ENCODE assay signal across 19 cellular contexts in genomic region chr11:30560345-30561106, GRCh38. TPM values are rescaled to one million over a fixed set of nuclear protein-coding genes. Genes with fewer than 3 reads are reported as not detected.
DNase-seq lines count a peak whose midpoint lies in the region; ATAC-seq and TF ChIP-seq lines count a peak whose summit lies in the region.
"Had no signal": no experiment of that assay in that cellular context is flagged by ENCODE, and none has a peak within 500 bp of the region (broad histone marks: within the 10 kb centered on the region; RNA-seq: fewer than 3 reads in every experiment).

No MANE protein-coding gene starts in this region.

- TF ChIP-seq EP300 in sigmoid colon (IDR thresholded peaks at IDR 0.05) = no peak

- ATAC-seq in right cardiac atrium = no peak
- no peak for ATAC-seq in activated CD4-positive, alpha-beta T cell treated with anti-CD3 and anti-CD28 coated beads for 36 hours
- no peak for ATAC-seq in GM19467 (IDR thresholded peaks at IDR 0.05; ENCODE audit: unreplicated experiment)

- peaks cover 2% of the 10 kb centered on the region for H3K27me3 Mint-ChIP-seq in activated CD4-positive, alpha-beta T cell treated with anti-CD3 and anti-CD28 coated beads for 36 hours

- TF ChIP-seq POLR2A in sigmoid colon (IDR thresholded peaks at IDR 0.05) = no peak

- intact Hi-C loops in right cardiac atrium (cut with DNase I) = no loop called here
- intact Hi-C loops in sigmoid colon (cut with DNase I) = no loop called here
- intact Hi-C loops in activated CD4-positive, alpha-beta T cell treated with anti-CD3 and anti-CD28 coated beads for 36 hours (cut with DNase I, micrococcal nuclease) = no loop called here

- no peaks in the 10 kb centered on the region for H3K4me1 Mint-ChIP-seq in activated CD4-positive, alpha-beta T cell treated with anti-CD3 and anti-CD28 coated beads for 36 hours
- H3K4me1 Mint-ChIP-seq: activated naive CD4-positive, alpha-beta T cell treated with anti-CD3 and anti-CD28 coated beads, Interleukin-2, amount 50 U/mL, for 24 hours had no signal

- H3K9ac ChIP-seq in HUES48 (ENCODE audit: low read depth, low read length) = peak overlapping the region; percentile 55

- TF ChIP-seq CTCF in sigmoid colon (IDR thresholded peaks at IDR 0.05) (no peak), RWPE1 (conservative IDR thresholded peaks at IDR 0.05; ENCODE audit: low read depth) (no peak)

- H3K9me3 ChIP-seq in HUES48 (ENCODE audit: control insufficient read depth, insufficient read depth, low read length) (peaks cover 11% of the 10 kb centered on the region; the same call in 1 of the 2 replicates), right cardiac atrium (ENCODE audit: control insufficient read depth, low read length) (no peaks in the 10 kb centered on the region), sigmoid colon (no peaks in the 10 kb centered on the region)

- H3K27me3 ChIP-seq in HUES48 (ENCODE audit: control insufficient read depth, insufficient read depth, low read length) (no peaks in the 10 kb centered on the region), right cardiac atrium (ENCODE audit: control insufficient read depth, insufficient read depth) (no peaks in the 10 kb centered on the region), sigmoid colon (no peaks in the 10 kb centered on the region)

- no peaks in the 10 kb centered on the region for H3K36me3 Mint-ChIP-seq in activated CD4-positive, alpha-beta T cell treated with anti-CD3 and anti-CD28 coated beads for 36 hours (ENCODE audit: low read depth)
- H3K36me3 Mint-ChIP-seq: activated naive CD4-positive, alpha-beta T cell treated with anti-CD3 and anti-CD28 coated beads, Interleukin-2, amount 50 U/mL, for 24 hours had no signal

- peak overlapping the region; percentile 95 for H3K27ac ChIP-seq in HUES48 (ENCODE audit: low read depth, low read length)
- H3K27ac ChIP-seq in right cardiac atrium (ENCODE audit: low read length) = no peak overlapping the region
- peak overlapping the region in 2 of 4 donors; percentile 38 to 58 for H3K27ac ChIP-seq in sigmoid colon
- H3K27ac ChIP-seq in RWPE1 = no peak overlapping the region

- no peak overlapping the region for H3K27ac Mint-ChIP-seq in activated CD4-positive, alpha-beta T cell treated with anti-CD3 and anti-CD28 coated beads for 36 hours
- H3K27ac Mint-ChIP-seq: activated naive CD4-positive, alpha-beta T cell treated with anti-CD3 and anti-CD28 coated beads, Interleukin-2, amount 50 U/mL, for 24 hours had no signal

- peak overlapping the region; percentile 48 for H3K4me3 ChIP-seq in HUES48 (ENCODE audit: low read depth, low read length)
- H3K4me3 ChIP-seq in right cardiac atrium (ENCODE audit: low read length) = peak overlapping the region; percentile 41
- H3K4me3 ChIP-seq in sigmoid colon = peak overlapping the region in 3 of 4 donors; percentile 2 to 24 (median 23)

- no peak overlapping the region for H3K4me3 Mint-ChIP-seq in activated CD4-positive, alpha-beta T cell treated with anti-CD3 and anti-CD28 coated beads for 36 hours
- H3K4me3 Mint-ChIP-seq: activated naive CD4-positive, alpha-beta T cell treated with anti-CD3 and anti-CD28 coated beads, Interleukin-2, amount 50 U/mL, for 24 hours had no signal

- H3K36me3 ChIP-seq in HUES48 (ENCODE audit: control insufficient read depth, insufficient read depth, low read length) (0 out of 2 replicates have a peak, but pooled peaks cover 2% of the 10 kb centered on the region), sigmoid colon (no peaks in the 10 kb centered on the region)

- H3K4me1 ChIP-seq in HUES48 (ENCODE audit: control insufficient read depth, insufficient read depth, low read length) (peaks cover 48% of the 10 kb centered on the region), right cardiac atrium (ENCODE audit: control insufficient read depth, insufficient read depth, low read length) (no peaks in the 10 kb centered on the region), sigmoid colon (peaks cover 0 to 15% (median 8%) of the 10 kb centered on the region in 4 donors)

- peak; percentile 23 for DNase-seq in astrocyte of the hippocampus (ENCODE audit: low read depth, low spot score)
- no peak for DNase-seq in right cardiac atrium
- DNase-seq in sigmoid colon = no peak
- no peak for DNase-seq in activated T-cell treated with anti-CD3 and anti-CD28 coated beads for 4 hours
- no peak for DNase-seq in RWPE1 (ENCODE audit: low spot score)
- DNase-seq in activated CD4-positive, alpha-beta T cell treated with anti-CD3 and anti-CD28 coated beads for 36 hours = no peak
- DNase-seq: activated CD8-positive, alpha-beta memory T cell treated with anti-CD3 and anti-CD28 coated beads, Interleukin-2, amount 50 U/mL, for 4 hours; central memory CD4-positive, alpha-beta T cell; GDM1; KBM-7; NCI-H1105; NCI-H2171; SHP77 treated with DMSO at 0.1 percent for 48 hours had no signal

- no peaks in the 10 kb centered on the region for H3K9me3 Mint-ChIP-seq in activated CD4-positive, alpha-beta T cell treated with anti-CD3 and anti-CD28 coated beads for 36 hours (ENCODE audit: low read depth)
- H3K9me3 Mint-ChIP-seq: activated naive CD4-positive, alpha-beta T cell treated with anti-CD3 and anti-CD28 coated beads, Interleukin-2, amount 50 U/mL, for 24 hours had no signal

- POLR2A ChIA-PET in RWPE1 (lab: Yijun Ruan, JAX; ENCODE audit: low non-redundant PET) = no interaction called here
- POLR2A ChIA-PET in activated CD4-positive, alpha-beta T cell treated with anti-CD3 and anti-CD28 coated beads for 36 hours (lab: Charles Lee) = no interaction called here

- WGBS in right cardiac atrium = 39% methylated on average over 7 of the region's 7 CpGs
- WGBS in sigmoid colon, 2 donors = 53 to 67% methylated on average over 7 of the region's 7 CpGs

- CTCF ChIA-PET in RWPE1 (lab: Yijun Ruan, JAX) = interaction anchor here (0.6 to 0.8 kb wide), 2 partner anchors 686 to 868 kb away, joined by 4 to 5 read pairs; no protein-coding TSS in a partner anchor
- CTCF ChIA-PET in activated CD4-positive, alpha-beta T cell treated with anti-CD3 and anti-CD28 coated beads for 36 hours (lab: Charles Lee) = interaction anchor here (0.6 to 0.8 kb wide), 2 partner anchors 81 to 279 kb away, joined by 3 to 4 read pairs; no protein-coding TSS in a partner anchor

RNA-seq across cellular contexts. Expression of gene MPPED2, which starts 25.6 kb away (rescaled TPM):
- 1 to 10 TPM; 2.4 to 3.8 (median 3.6) TPM for total RNA-seq in right cardiac atrium
- polyA plus RNA-seq in right cardiac atrium = 1.7 TPM
- total RNA-seq in sigmoid colon = 10 to 100 TPM in 2 of 4 donors, 1 to 10 TPM in 2; 6.4 to 19.1 (median 9.8) TPM
- polyA plus RNA-seq in sigmoid colon = under 1 TPM in 1 of 3 donors, not detected in 2; 0.80 TPM
- under 1 TPM; 0.30 to 0.54 TPM for total RNA-seq in activated CD4-positive, alpha-beta T cell treated with anti-CD3 and anti-CD28 coated beads for 36 hours
- total RNA-seq: osteocyte; T-helper 2 cell treated with Interferon-gamma antibody and Interleukin-4, amounts not matched to agents 100 ng/mL and 5 ng/mL, for 36 hours had no signal
- polyA plus RNA-seq: keratinocyte had no signal
